In the genomic region with DNA sequence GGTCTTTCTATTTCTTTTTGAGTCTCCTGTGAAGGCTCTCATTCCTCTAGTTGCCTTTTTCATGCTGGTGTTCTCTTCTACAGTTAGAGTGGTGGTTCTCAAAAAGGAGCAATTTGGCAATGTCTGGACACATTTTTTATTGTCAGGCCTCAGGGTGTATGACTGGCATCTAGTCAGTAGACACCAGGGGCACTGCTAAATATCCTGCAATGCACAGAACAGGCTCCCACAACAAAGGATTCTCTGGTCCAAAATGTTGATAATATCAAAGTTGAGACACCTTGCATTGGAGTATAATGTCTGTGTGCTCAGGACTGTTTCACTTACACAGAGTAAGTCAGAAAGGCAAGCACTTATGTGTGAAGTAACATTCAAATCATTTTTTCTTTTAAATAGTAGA, we compare ENCODE assay signal across 5 cellular contexts.
"Had no signal": no experiment of that assay in that cellular context is flagged by ENCODE, and none has a peak within 500 bp of the region (broad histone marks: within the 10 kb centered on the region; RNA-seq: fewer than 3 reads in every experiment).

No MANE protein-coding gene starts in this region.

- H3K4me1 Mint-ChIP-seq: GM23338, H9 had no signal

- H3K4me2 ChIP-seq: GM23338 had no signal

- H2AFZ ChIP-seq: GM23338 had no signal

- H3K27ac Mint-ChIP-seq: GM23338, H9 had no signal

- H3K4me3 ChIP-seq: GM23338, K562 had no signal

- H3K9me3 Mint-ChIP-seq: GM23338 had no signal

- ATAC-seq: GM23338, K562 had no signal

- DNase-seq: H9, HCEC 1CT, IMR-90 had no signal

- H3K4me3 Mint-ChIP-seq: GM23338, H9 had no signal
